Comparison of ENCODE assay signal across 8 cellular contexts in genomic region chr1:67053785-67054759, GRCh38. TPM values are rescaled to one million over a fixed set of nuclear protein-coding genes. Genes with fewer than 3 reads are reported as not detected.
DNase-seq lines count a peak whose midpoint lies in the region; ATAC-seq and TF ChIP-seq lines count a peak whose summit lies in the region.

Gene SLC35D1, minus strand, starts transcription at chr1:67054148. Its CDS starts 135 bp downstream, at chr1:67054013.

- no peaks in the 10 kb centered on the region for H3K27me3 ChIP-seq in CD4-positive, alpha-beta T cell (ENCODE audit: control insufficient read depth, insufficient read depth, low read length)

- peak within 1 kb of the TSS; percentile 97 for H3K27ac ChIP-seq in CD4-positive, alpha-beta T cell (ENCODE audit: low read depth, low read length)

- ATAC-seq in CD4-positive, alpha-beta T cell (ENCODE audit: poor library complexity) = peak; percentile 83
- ATAC-seq in GM19395 (IDR thresholded peaks at IDR 0.05; ENCODE audit: unreplicated experiment) (peak; percentile 80), HG03558 (IDR thresholded peaks at IDR 0.05; ENCODE audit: extremely low read depth, unreplicated experiment) (peak; percentile 50)
- ATAC-seq in activated CD8-positive, alpha-beta T cell treated with anti-CD3 and anti-CD28 coated beads for 36 hours = peak; percentile 78

- H3K9me3 Mint-ChIP-seq in CD4-positive, alpha-beta T cell = no peaks in the 10 kb centered on the region
- no peaks in the 10 kb centered on the region for H3K9me3 Mint-ChIP-seq in activated CD8-positive, alpha-beta T cell treated with anti-CD3 and anti-CD28 coated beads for 36 hours

- CTCF ChIA-PET in CD4-positive, alpha-beta T cell (lab: Charles Lee) = no interaction called here
- CTCF ChIA-PET in activated CD8-positive, alpha-beta T cell treated with anti-CD3 and anti-CD28 coated beads for 36 hours (lab: Charles Lee) = interaction anchor here (1.0 to 1.4 kb wide), 7 partner anchors 73 to 289 kb away, joined by 3 to 7 read pairs (median 5); no protein-coding TSS in a partner anchor

- peaks cover 39% of the 10 kb centered on the region for H3K4me1 Mint-ChIP-seq in CD4-positive, alpha-beta T cell (ENCODE audit: low read depth)
- peaks cover 22% of the 10 kb centered on the region for H3K4me1 Mint-ChIP-seq in activated CD8-positive, alpha-beta T cell treated with anti-CD3 and anti-CD28 coated beads for 36 hours (ENCODE audit: low read depth)

- intact Hi-C loops in CD4-positive, alpha-beta T cell (cut with DNase I, micrococcal nuclease) = loop anchor here (2.0 to 10.0 kb wide), 9 partner anchors 57 to 448 kb away; partner anchors contain the start of gene SERBP1 (in 1 of the 2)
- intact Hi-C loops in activated CD8-positive, alpha-beta T cell treated with anti-CD3 and anti-CD28 coated beads for 36 hours (cut with micrococcal nuclease) = no loop called here

- DNase-seq in CD4-positive, alpha-beta T cell = peak; percentile 61 to 81 (median 72)
- DNase-seq in NCI-H82 (lab: John Stamatoyannopoulos, UW) = peak; percentile 93
- DNase-seq in activated CD8-positive, alpha-beta T cell treated with anti-CD3 and anti-CD28 coated beads for 36 hours = peak; percentile 79
- peak; percentile 94 for DNase-seq in ecto neural progenitor cell (ENCODE audit: low spot score)
- DNase-seq in lung microvascular endothelial cell (ENCODE audit: low read depth in 2 of 2) = peak; percentile 66 to 77
- DNase-seq in stimulated activated CD8-positive, alpha-beta memory T cell treated with anti-CD3 and anti-CD28 coated beads, Interleukin-12 subunit alpha, Interleukin-12 subunit beta, amount 100 ng/mL, for 1 hour (ENCODE audit: low read depth) = peak; percentile 73

- H3K36me3 Mint-ChIP-seq in CD4-positive, alpha-beta T cell (ENCODE audit: low read depth) = peaks cover 46% of the 10 kb centered on the region
- peaks cover 20% of the 10 kb centered on the region for H3K36me3 Mint-ChIP-seq in activated CD8-positive, alpha-beta T cell treated with anti-CD3 and anti-CD28 coated beads for 36 hours (ENCODE audit: low read depth)

- peak within 1 kb of the TSS; percentile 95 for H3K4me3 Mint-ChIP-seq in CD4-positive, alpha-beta T cell
- H3K4me3 Mint-ChIP-seq in activated CD8-positive, alpha-beta T cell treated with anti-CD3 and anti-CD28 coated beads for 36 hours = peak within 1 kb of the TSS; percentile 84

- POLR2A ChIA-PET in CD4-positive, alpha-beta T cell (lab: Charles Lee) = interaction anchor here (0.7 to 3.3 kb wide), 20 partner anchors 9 to 632 kb away, joined by 3 to 18 read pairs (median 6); partner anchors contain the start of genes DNAI4, MIER1 and SERBP1
- POLR2A ChIA-PET in activated CD8-positive, alpha-beta T cell treated with anti-CD3 and anti-CD28 coated beads for 36 hours (lab: Charles Lee) = interaction anchor here (0.6 to 1.6 kb wide), 11 partner anchors 16 to 289 kb away, joined by 3 to 7 read pairs (median 3); no protein-coding TSS in a partner anchor

- TF ChIP-seq CTCF in CD4-positive, alpha-beta T cell (IDR thresholded peaks at IDR 0.05) = no peak
- TF ChIP-seq CTCF in activated CD8-positive, alpha-beta T cell treated with anti-CD3 and anti-CD28 coated beads for 36 hours (IDR thresholded peaks at IDR 0.05) = no peak

- no peaks in the 10 kb centered on the region for H3K9me3 ChIP-seq in CD4-positive, alpha-beta T cell (ENCODE audit: control insufficient read depth, low read length)

- H3K27ac Mint-ChIP-seq in CD4-positive, alpha-beta T cell = peak within 1 kb of the TSS; percentile 78
- peak within 1 kb of the TSS; percentile 94 for H3K27ac Mint-ChIP-seq in activated CD8-positive, alpha-beta T cell treated with anti-CD3 and anti-CD28 coated beads for 36 hours

- no peaks in the 10 kb centered on the region for H3K27me3 Mint-ChIP-seq in CD4-positive, alpha-beta T cell
- no peaks in the 10 kb centered on the region for H3K27me3 Mint-ChIP-seq in activated CD8-positive, alpha-beta T cell treated with anti-CD3 and anti-CD28 coated beads for 36 hours

RNA-seq across cellular contexts. Expression of gene SLC35D1, which starts in this region (rescaled TPM):
- total RNA-seq in CD4-positive, alpha-beta T cell = 1 to 10 TPM; 8.1 to 9.1 TPM
- 1 to 10 TPM; 8.3 to 8.4 TPM for total RNA-seq in activated CD8-positive, alpha-beta T cell treated with anti-CD3 and anti-CD28 coated beads for 36 hours
- 2.6 and 4.4 TPM in 2 replicates for total RNA-seq in lung microvascular endothelial cell

Comparison
In these comparisons a context has a peak if more than half of its experiments do, and no peak if none do; other contexts are left out.
1. Peak in every context shown above with its lines: DNase-seq, ATAC-seq and H3K27ac ChIP-seq.